ENCODE assay signal across 17 cellular contexts in genomic region chr6:72760130-72760793, GRCh38.
DNase-seq lines count a peak whose midpoint lies in the region; ATAC-seq and TF ChIP-seq lines count a peak whose summit lies in the region.
"Had no signal": no experiment of that assay in that cellular context is flagged by ENCODE, and none has a peak within 500 bp of the region (broad histone marks: within the 10 kb centered on the region; RNA-seq: fewer than 3 reads in every experiment).

No MANE protein-coding gene starts in this region.

- peaks cover 37% of the 10 kb centered on the region for H3K4me1 Mint-ChIP-seq in mesothelial cell of epicardium
- H3K4me1 Mint-ChIP-seq in activated T-cell treated with anti-CD3 and anti-CD28 coated beads, Interleukin-2, amount 50 U/mL, for 4 hours (ENCODE audit: low read depth), result peaks cover 1% of the 10 kb centered on the region
- H3K4me1 Mint-ChIP-seq: neural crest cell had no signal

- TF ChIP-seq POLR2A in tibial nerve (IDR thresholded peaks at IDR 0.05) (no peak), gastrocnemius medialis (IDR thresholded peaks at IDR 0.05) (no peak)

- H3K36me3 Mint-ChIP-seq in mesothelial cell of epicardium, result no peaks in the 10 kb centered on the region
- H3K36me3 Mint-ChIP-seq in activated T-cell treated with anti-CD3 and anti-CD28 coated beads, Interleukin-2, amount 50 U/mL, for 4 hours (ENCODE audit: insufficient read depth), result no peaks in the 10 kb centered on the region

- peak overlapping the region; percentile 67 for H2AFZ ChIP-seq in ACC112 (ENCODE audit: low read length, unreplicated experiment)

- H3K27ac Mint-ChIP-seq in mesothelial cell of epicardium, result peak overlapping the region; percentile 60

- in situ Hi-C loops in brain microvascular endothelial cell (cut with HindIII; ENCODE audit: low pct_ligation_motif_present, low sequenced_read_pairs) (no loop called here), gastrocnemius medialis (cut with MboI; ENCODE audit: low sequenced_read_pairs in 4 of 4) (no loop called here)

- H3K4me3 Mint-ChIP-seq in mesothelial cell of epicardium, result no peak overlapping the region
- no peak overlapping the region for H3K4me3 Mint-ChIP-seq in activated T-cell treated with anti-CD3 and anti-CD28 coated beads, Interleukin-2, amount 50 U/mL, for 4 hours
- H3K4me3 Mint-ChIP-seq: neural crest cell had no signal

- WGBS in tibial nerve, 2 donors, result 26 to 29% methylated on average over 4 of the region's 4 CpGs

- H3K79me2 ChIP-seq in ACC112 (ENCODE audit: control insufficient read depth, insufficient read depth, low read length, unreplicated experiment), result no peaks in the 10 kb centered on the region

- TF ChIP-seq EP300 in tibial nerve (IDR thresholded peaks at IDR 0.05), result no peak

- H3K4me1 ChIP-seq in ACC112 (ENCODE audit: control insufficient read depth, insufficient read depth, low read length, unreplicated experiment) (peaks cover 17% of the 10 kb centered on the region), tibial nerve (peaks cover 0 to 16% (median 0%) of the 10 kb centered on the region in 4 donors), gastrocnemius medialis (peaks cover 27 to 51% of the 10 kb centered on the region in 2 donors)

- intact Hi-C loops in gastrocnemius medialis (cut with DNase I; ENCODE audit: low total_unique reads), result no loop called here

- H3K27me3 Mint-ChIP-seq in mesothelial cell of epicardium (ENCODE audit: low read depth), result no peaks in the 10 kb centered on the region
- no peaks in the 10 kb centered on the region for H3K27me3 Mint-ChIP-seq in activated T-cell treated with anti-CD3 and anti-CD28 coated beads, Interleukin-2, amount 50 U/mL, for 4 hours (ENCODE audit: low read depth)

- no peak for TF ChIP-seq CTCF in brain microvascular endothelial cell (IDR thresholded peaks at IDR 0.05; ENCODE audit: low read depth, low read length, missing control alignments)
- TF ChIP-seq CTCF in mesothelial cell of epicardium (IDR thresholded peaks at IDR 0.05; ENCODE audit: unreplicated experiment), result no peak
- no peak for TF ChIP-seq CTCF in tibial nerve (IDR thresholded peaks at IDR 0.05)
- no peak for TF ChIP-seq CTCF in gastrocnemius medialis (IDR thresholded peaks at IDR 0.05 in 4 of 5, conservative IDR thresholded peaks at IDR 0.05 in 1 of 5)

- H3K36me3 ChIP-seq in ACC112 (ENCODE audit: insufficient read depth, low read length), result no peaks in the 10 kb centered on the region
- no peaks in the 10 kb centered on the region for H3K36me3 ChIP-seq in brain microvascular endothelial cell (replicated peaks)
- no peaks in the 10 kb centered on the region for H3K36me3 ChIP-seq in tibial nerve
- no peaks in the 10 kb centered on the region for H3K36me3 ChIP-seq in gastrocnemius medialis
- H3K36me3 ChIP-seq: sigmoid colon had no signal

- no peaks in the 10 kb centered on the region for H3K27me3 ChIP-seq in ACC112 (ENCODE audit: insufficient read depth, low read length)
- no peaks in the 10 kb centered on the region for H3K27me3 ChIP-seq in brain microvascular endothelial cell (replicated peaks)
- no peaks in the 10 kb centered on the region for H3K27me3 ChIP-seq in tibial nerve
- no peaks in the 10 kb centered on the region for H3K27me3 ChIP-seq in gastrocnemius medialis
- H3K27me3 ChIP-seq: sigmoid colon had no signal

- peaks cover 4% of the 10 kb centered on the region for H3K9me3 Mint-ChIP-seq in mesothelial cell of epicardium
- no peaks in the 10 kb centered on the region for H3K9me3 Mint-ChIP-seq in activated T-cell treated with anti-CD3 and anti-CD28 coated beads, Interleukin-2, amount 50 U/mL, for 4 hours

- no peaks in the 10 kb centered on the region for H3K9me3 ChIP-seq in tibial nerve
- H3K9me3 ChIP-seq in gastrocnemius medialis, result no peaks in the 10 kb centered on the region
- H3K9me3 ChIP-seq: sigmoid colon had no signal

- no peak overlapping the region for H3K27ac ChIP-seq in ACC112 (ENCODE audit: low read depth, low read length)
- H3K27ac ChIP-seq in brain microvascular endothelial cell, result no peak overlapping the region
- H3K27ac ChIP-seq in tibial nerve, result no peak overlapping the region
- H3K27ac ChIP-seq in gastrocnemius medialis, result peak overlapping the region in 1 of 4 donors; percentile 2
- H3K27ac ChIP-seq: sigmoid colon had no signal

- peak; percentile 48 for DNase-seq in NCI-H2029 (lab: John Stamatoyannopoulos, UW)
- DNase-seq in brain microvascular endothelial cell, result peak; percentile 41
- DNase-seq in mesothelial cell of epicardium (ENCODE audit: low spot score in 2 of 2, unreplicated experiment in 2 of 2), result no peak
- DNase-seq in tibial nerve (ENCODE audit: low spot score in 2 of 2), result no peak
- no peak for DNase-seq in gastrocnemius medialis
- DNase-seq in activated T-cell treated with anti-CD3 and anti-CD28 coated beads, Interleukin-2, amount 50 U/mL, for 4 hours, result no peak
- DNase-seq: activated CD4-positive, alpha-beta T cell treated with anti-CD3 and anti-CD28 coated beads for 48 hours; activated T-cell treated with anti-CD3 and anti-CD28 coated beads, Interleukin-2, amount 50 U/mL, for 1 hour; AML-193; dermis blood vessel endothelial cell; NCI-H2107; sigmoid colon; T-helper 9 cell had no signal

- H3K4me3 ChIP-seq in ACC112 (ENCODE audit: low read depth, low read length), result peak overlapping the region; percentile 13; the same call in 1 of the 2 replicates
- H3K4me3 ChIP-seq in brain microvascular endothelial cell (ENCODE audit: low read depth, low read length), result no peak overlapping the region
- H3K4me3 ChIP-seq in tibial nerve, result no peak overlapping the region
- H3K4me3 ChIP-seq in gastrocnemius medialis, result no peak overlapping the region
- H3K4me3 ChIP-seq: lung, sigmoid colon had no signal

- ATAC-seq in HG02763 (IDR thresholded peaks at IDR 0.05; ENCODE audit: unreplicated experiment), result no peak
- no peak for ATAC-seq in gastrocnemius medialis
- ATAC-seq in activated T-cell treated with anti-CD3 and anti-CD28 coated beads, Interleukin-2, amount 50 U/mL, for 4 hours, result no peak

Comparison
In these comparisons a context has a peak if more than half of its experiments do, and no peak if none do; other contexts are left out.
1. DNase-seq: peak in NCI-H2029 (single experiment) and brain microvascular endothelial cell (single experiment); none in mesothelial cell of epicardium (0 of 2), tibial nerve (0 of 2), gastrocnemius medialis (0 of 2) and activated T-cell treated with anti-CD3 and anti-CD28 coated beads, Interleukin-2, amount 50 U/mL, for 4 hours (single experiment).